ENCODE assay signal across 17 cellular contexts in genomic region chr7:84912993-84913635, GRCh38.
DNase-seq lines count a peak whose midpoint lies in the region; ATAC-seq, FAIRE-seq and TF ChIP-seq lines count a peak whose summit lies in the region.
"Had no signal": no experiment of that assay in that cellular context is flagged by ENCODE, and none has a peak within 500 bp of the region (broad histone marks: within the 10 kb centered on the region; RNA-seq: fewer than 3 reads in every experiment).

No MANE protein-coding gene starts in this region.

- H4K20me1 ChIP-seq in BLaER1 (no peaks in the 10 kb centered on the region), K562 (replicated peaks; ENCODE audit: control insufficient read depth, insufficient read depth, low read length) (no peaks in the 10 kb centered on the region)

- H3K9ac ChIP-seq in BLaER1 (no peak overlapping the region), HUES48 (ENCODE audit: low read depth, low read length) (peak overlapping the region; percentile 41; the same call in 1 of the 2 replicates), K562 (ENCODE audit: insufficient read depth in 1 of 2, low read depth in 2 of 2, low read length in 2 of 2) (0 out of 4 replicates have a peak overlapping the region, but pooled peaks of 1 of the 2 experiments have one; percentile 15)

- DNase-seq in K562 (ENCODE audit: extremely low read depth in 1 of 4, low spot score in 3 of 4) (peak in 1 of 4 experiments; percentile 60), islet precursor cell (peak; percentile 55), nephron progenitor cell (no peak), tibial nerve (ENCODE audit: low spot score in 2 of 2) (no peak), natural killer cell (no peak)
- no peak for DNase-seq in T-helper 2 cell treated with Interferon-gamma antibody and Interleukin-4, amounts not matched to agents 5 μg/mL and 100 μg/mL, for 36 hours (ENCODE audit: low spot score)
- DNase-seq: activated CD4-positive, alpha-beta memory T cell treated with anti-CD3 and anti-CD28 coated beads for 36 hours; amniotic stem cell; Calu3; NCI-H187 treated with DMSO at 0.1 percent for 48 hours; NCI-H510A treated with DMSO at 0.1 percent for 48 hours; pancreas; spleen; stimulated activated naive CD4-positive, alpha-beta T cell had no signal

- FAIRE-seq in K562 (lab: Jason Lieb, UNC) = no peak

- H3K27ac Mint-ChIP-seq in nephron progenitor cell = no peak overlapping the region
- H3K27ac Mint-ChIP-seq in T-helper 2 cell treated with Interferon-gamma antibody and Interleukin-4, amounts not matched to agents 5 μg/mL and 100 μg/mL, for 36 hours = no peak overlapping the region
- no peak overlapping the region for H3K27ac Mint-ChIP-seq in natural killer cell
- H3K27ac Mint-ChIP-seq: activated CD4-positive, alpha-beta memory T cell treated with anti-CD3 and anti-CD28 coated beads for 36 hours had no signal

- peak overlapping the region; percentile 89 for H2AFZ ChIP-seq in K562 (ENCODE audit: low read depth, low read length)

- TF ChIP-seq POLR2A in K562 (conservative IDR thresholded peaks at IDR 0.05) (no peak), tibial nerve (IDR thresholded peaks at IDR 0.05) (no peak)

- no peaks in the 10 kb centered on the region for H3K9me1 ChIP-seq in K562 (ENCODE audit: control insufficient read depth, insufficient read depth, low read length)

- POLR2A ChIA-PET in K562 (lab: Yijun Ruan, JAX) = no interaction called here

- H3K4me2 ChIP-seq in BLaER1 (0 out of 2 replicates have a peak overlapping the region, but pooled peaks have one; percentile 1), K562 (ENCODE audit: insufficient read depth, low read length) (peak overlapping the region; percentile 54)

- WGBS in K562 (ENCODE audit: insufficient coverage, low coverage, missing lambda C conversion rate) = 17% methylated on average over 5 of the region's 5 CpGs
- 57 to 61% methylated on average over 5 of the region's 5 CpGs for WGBS in tibial nerve, 2 donors

- H3K4me1 Mint-ChIP-seq in nephron progenitor cell = no peaks in the 10 kb centered on the region
- no peaks in the 10 kb centered on the region for H3K4me1 Mint-ChIP-seq in T-helper 2 cell treated with Interferon-gamma antibody and Interleukin-4, amounts not matched to agents 5 μg/mL and 100 μg/mL, for 36 hours (ENCODE audit: low read depth)
- no peaks in the 10 kb centered on the region for H3K4me1 Mint-ChIP-seq in natural killer cell

- in situ Hi-C loops in K562 (cut with MboI) = no loop called here

- H3K27me3 ChIP-seq in BLaER1 = no peaks in the 10 kb centered on the region
- no peaks in the 10 kb centered on the region for H3K27me3 ChIP-seq in HUES48 (ENCODE audit: control insufficient read depth, insufficient read depth, low read length)
- no peaks in the 10 kb centered on the region for H3K27me3 ChIP-seq in K562 (ENCODE audit: control insufficient read depth in 2 of 2, insufficient read depth in 2 of 2, low read length in 2 of 2)
- H3K27me3 ChIP-seq in tibial nerve = no peaks in the 10 kb centered on the region
- H3K27me3 ChIP-seq: pancreas, spleen, vagina had no signal

- H3K27me3 Mint-ChIP-seq in nephron progenitor cell (ENCODE audit: low read depth, poor library complexity) = peaks cover 3% of the 10 kb centered on the region
- no peaks in the 10 kb centered on the region for H3K27me3 Mint-ChIP-seq in T-helper 2 cell treated with Interferon-gamma antibody and Interleukin-4, amounts not matched to agents 5 μg/mL and 100 μg/mL, for 36 hours (ENCODE audit: low read depth)
- H3K27me3 Mint-ChIP-seq in natural killer cell (ENCODE audit: low read depth in 2 of 2) = no peaks in the 10 kb centered on the region
- H3K27me3 Mint-ChIP-seq: activated CD4-positive, alpha-beta memory T cell treated with anti-CD3 and anti-CD28 coated beads for 36 hours had no signal

- intact Hi-C loops in K562 (cut with micrococcal nuclease) (loop anchor here (5.0 to 10.0 kb wide), 2 partner anchors 66 to 418 kb away; no protein-coding TSS in a partner anchor), natural killer cell (cut with micrococcal nuclease) (no loop called here)

- H3K79me2 ChIP-seq in K562 (ENCODE audit: control insufficient read depth, insufficient read depth, low read length) = no peaks in the 10 kb centered on the region

- CTCF ChIA-PET in K562 (lab: Yijun Ruan, JAX; ENCODE audit: low intra/inter-chr PET ratio) = interaction anchor here (0.7 kb wide), 1 partner anchor 729 kb away, joined by 3 read pairs; no protein-coding TSS in a partner anchor

- H3K9me3 Mint-ChIP-seq in nephron progenitor cell (no peaks in the 10 kb centered on the region), natural killer cell (peaks cover 3 to 5% of the 10 kb centered on the region in 2 donors)
- no peaks in the 10 kb centered on the region for H3K9me3 Mint-ChIP-seq in T-helper 2 cell treated with Interferon-gamma antibody and Interleukin-4, amounts not matched to agents 5 μg/mL and 100 μg/mL, for 36 hours

- TF ChIP-seq CTCF in K562 (IDR thresholded peaks at IDR 0.05 in 2 of 3, conservative IDR thresholded peaks at IDR 0.05 in 1 of 3; ENCODE audit: insufficient read depth in 2 of 3, low read depth in 1 of 3, low read length in 3 of 3) (no peak), nephron progenitor cell (IDR thresholded peaks at IDR 0.05) (no peak), tibial nerve (IDR thresholded peaks at IDR 0.05) (no peak), natural killer cell (IDR thresholded peaks at IDR 0.05) (no peak)

- H3K36me3 ChIP-seq in BLaER1 (no peaks in the 10 kb centered on the region), HUES48 (ENCODE audit: control insufficient read depth, insufficient read depth, low read length) (no peaks in the 10 kb centered on the region), K562 (ENCODE audit: control insufficient read depth, insufficient read depth, low read length) (no peaks in the 10 kb centered on the region), tibial nerve (no peaks in the 10 kb centered on the region)
- H3K36me3 ChIP-seq: pancreas, spleen, vagina had no signal

- H3K4me3 Mint-ChIP-seq in nephron progenitor cell (no peak overlapping the region), natural killer cell (no peak overlapping the region)
- no peak overlapping the region for H3K4me3 Mint-ChIP-seq in T-helper 2 cell treated with Interferon-gamma antibody and Interleukin-4, amounts not matched to agents 5 μg/mL and 100 μg/mL, for 36 hours
- H3K4me3 Mint-ChIP-seq: activated CD4-positive, alpha-beta memory T cell treated with anti-CD3 and anti-CD28 coated beads for 36 hours had no signal

- no peak overlapping the region for H3K4me3 ChIP-seq in BLaER1
- H3K4me3 ChIP-seq in HUES48 (ENCODE audit: low read depth, low read length) = no peak overlapping the region
- no peak overlapping the region for H3K4me3 ChIP-seq in K562
- H3K4me3 ChIP-seq in tibial nerve = no peak overlapping the region
- H3K4me3 ChIP-seq: pancreas, spleen, vagina had no signal

- peak in 1 of 2 experiments; percentile 18; a peak in 1 of 4 replicates for TF ChIP-seq RAD21 in K562 (CRISPR knock-in tag; conservative IDR thresholded peaks at IDR 0.05 in 1 of 2, IDR thresholded peaks at IDR 0.05 in 1 of 2)

- peaks cover 7% of the 10 kb centered on the region for H3K4me1 ChIP-seq in BLaER1
- H3K4me1 ChIP-seq in HUES48 (ENCODE audit: control insufficient read depth, insufficient read depth, low read length) = peaks cover 33% of the 10 kb centered on the region
- peaks cover 0 to 25% of the 10 kb centered on the region in 2 experiments; a peak in 3 of 5 replicates for H3K4me1 ChIP-seq in K562 (replicated peaks in 1 of 2; ENCODE audit: control insufficient read depth in 2 of 2, insufficient read depth in 2 of 2, low read length in 2 of 2)
- no peaks in the 10 kb centered on the region for H3K4me1 ChIP-seq in tibial nerve
- H3K4me1 ChIP-seq: pancreas, spleen, vagina had no signal

- H3K9me3 ChIP-seq in BLaER1 = no peaks in the 10 kb centered on the region
- no peaks in the 10 kb centered on the region for H3K9me3 ChIP-seq in HUES48 (ENCODE audit: control insufficient read depth, insufficient read depth, low read length)
- no peaks in the 10 kb centered on the region for H3K9me3 ChIP-seq in K562 (replicated peaks; ENCODE audit: control insufficient read depth, insufficient read depth, low read depth, low read length)
- no peaks in the 10 kb centered on the region for H3K9me3 ChIP-seq in tibial nerve
- H3K9me3 ChIP-seq: pancreas, spleen, vagina had no signal

- H3K36me3 Mint-ChIP-seq in nephron progenitor cell (ENCODE audit: low read depth) (no peaks in the 10 kb centered on the region), natural killer cell (no peaks in the 10 kb centered on the region)
- no peaks in the 10 kb centered on the region for H3K36me3 Mint-ChIP-seq in T-helper 2 cell treated with Interferon-gamma antibody and Interleukin-4, amounts not matched to agents 5 μg/mL and 100 μg/mL, for 36 hours (ENCODE audit: low read depth)
- H3K36me3 Mint-ChIP-seq: activated CD4-positive, alpha-beta memory T cell treated with anti-CD3 and anti-CD28 coated beads for 36 hours had no signal

- ATAC-seq in K562 (peak; percentile 63), natural killer cell (no peak)
- ATAC-seq: pancreas had no signal

- no TSS peak for BruUV-seq in K562 (replicated peaks; lab: Mats Ljungman, UMichigan)

- peak; percentile 42; the same call in 1 of the 2 replicates for TF ChIP-seq EP300 in K562 (IDR thresholded peaks at IDR 0.05; ENCODE audit: low read length)
- no peak for TF ChIP-seq EP300 in tibial nerve (IDR thresholded peaks at IDR 0.05)

- no peak overlapping the region for H3K27ac ChIP-seq in BLaER1
- H3K27ac ChIP-seq in HUES48 (ENCODE audit: low read depth, low read length) = peak overlapping the region; percentile 32
- H3K27ac ChIP-seq in K562 (ENCODE audit: extremely low read depth, low read depth, low read length) = peak overlapping the region; percentile 18; the same call in 2 of the 3 replicates
- H3K27ac ChIP-seq in tibial nerve = no peak overlapping the region
- H3K27ac ChIP-seq: pancreas, spleen, vagina had no signal

TF ChIP-seq in K562, 482 proteins besides CTCF, POLR2A, EP300 and RAD21 (continues in another document):
- TF ChIP-seq SMAD2 (IDR thresholded peaks at IDR 0.05; ENCODE audit: low read depth, low read length) (no peak), CHD4 (IDR thresholded peaks at IDR 0.05; ENCODE audit: insufficient read depth, insufficient replicate concordance, low read depth, low read length, poor library complexity, severe bottlenecking) (no peak), ZNF3 (CRISPR knock-in tag; IDR thresholded peaks at IDR 0.05) (no peak), TRIM24 (IDR thresholded peaks at IDR 0.05) (no peak), U2AF1 (optimal IDR thresholded peaks at IDR 0.05; ENCODE audit: low read depth, low read length) (no peak), ZNF146 (CRISPR knock-in tag; IDR thresholded peaks at IDR 0.05; ENCODE audit: unreplicated experiment) (no peak), NBN (IDR thresholded peaks at IDR 0.05; ENCODE audit: low read depth) (no peak), ZNF197 (CRISPR knock-in tag; IDR thresholded peaks at IDR 0.05; ENCODE audit: low read depth) (peak; percentile 89), ZNF232 (CRISPR knock-in tag; IDR thresholded peaks at IDR 0.05) (no peak)

Comparison
In these comparisons a context has a peak if more than half of its experiments do, and no peak if none do; other contexts are left out.
1. H3K27ac ChIP-seq: peak in HUES48 (single experiment) and K562 (single experiment); none in BLaER1 (single experiment) and tibial nerve (0 of 4).